Comparison of ENCODE assay signal across 16 cellular contexts in the genomic region with DNA sequence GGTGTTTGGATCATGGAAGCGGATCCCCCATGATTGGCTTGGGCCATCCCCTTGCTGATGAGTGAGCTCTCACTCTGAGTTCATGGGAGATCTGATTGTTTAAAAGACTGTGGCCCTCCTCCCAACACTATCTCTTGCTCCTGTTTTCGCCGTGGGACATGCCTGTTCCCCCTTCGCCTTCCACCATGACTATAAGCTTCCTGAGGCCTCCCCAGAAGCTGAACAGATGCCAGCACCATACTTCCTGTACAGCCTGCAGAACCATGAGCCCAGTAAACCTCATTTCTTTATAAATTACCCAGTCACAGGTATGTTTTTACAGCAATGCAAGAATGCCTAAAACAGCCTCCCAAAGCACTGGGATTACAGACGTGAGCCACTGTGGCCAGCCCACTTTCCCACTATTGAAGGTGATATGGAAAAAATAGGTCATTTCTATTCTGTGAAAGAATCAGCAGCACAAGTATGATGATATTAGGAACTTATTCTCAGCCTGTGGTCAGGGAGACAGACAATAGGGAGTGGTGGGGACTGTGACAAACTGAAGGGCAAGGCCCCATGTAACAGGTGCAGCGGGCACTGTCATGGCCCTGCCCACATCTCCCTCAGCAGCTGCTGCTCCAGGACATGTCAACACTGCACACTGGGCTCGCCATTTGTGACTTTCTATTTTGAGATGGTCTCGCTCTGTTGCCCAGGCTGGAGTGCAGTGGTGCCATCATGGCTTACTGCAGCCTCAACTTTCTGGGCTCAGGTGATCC. TPM values are rescaled to one million over a fixed set of nuclear protein-coding genes. Genes with fewer than 3 reads are reported as not detected.
DNase-seq lines count a peak whose midpoint lies in the region; ATAC-seq and TF ChIP-seq lines count a peak whose summit lies in the region.
"Had no signal": no experiment of that assay in that cellular context is flagged by ENCODE, and none has a peak within 500 bp of the region (broad histone marks: within the 10 kb centered on the region; RNA-seq: fewer than 3 reads in every experiment).

No MANE protein-coding gene starts in this region.

- H2AFZ ChIP-seq in IMR-90 (replicated peaks; ENCODE audit: low read length, poor library complexity) = no peak overlapping the region

- TF ChIP-seq CTCF in IMR-90 (conservative IDR thresholded peaks at IDR 0.05; ENCODE audit: low read depth, low read length) = no peak

- H3K4me3 Mint-ChIP-seq in T-helper 1 cell treated with Interleukin-12 subunit alpha and Interleukin-12 subunit beta and Interleukin-4 antibody, amounts not matched to agents 30 μg/mL and 1 μg/mL, for 36 hours = peak overlapping the region; percentile 17
- peak overlapping the region; percentile 54 for H3K4me3 Mint-ChIP-seq in activated naive CD8-positive, alpha-beta T cell
- H3K4me3 Mint-ChIP-seq in natural killer cell treated with Interleukin-12 subunit alpha and Interleukin-12 subunit beta and Interleukin-15 and Interleukin-18, amount 100 ng/mL, for 72 hours = peak overlapping the region; percentile 41
- H3K4me3 Mint-ChIP-seq: brain, HFFc6 had no signal

- H3K4me1 Mint-ChIP-seq in T-helper 1 cell treated with Interleukin-12 subunit alpha and Interleukin-12 subunit beta and Interleukin-4 antibody, amounts not matched to agents 30 μg/mL and 1 μg/mL, for 36 hours (ENCODE audit: low read depth) = peaks cover 48% of the 10 kb centered on the region
- peaks cover 68% of the 10 kb centered on the region for H3K4me1 Mint-ChIP-seq in activated naive CD8-positive, alpha-beta T cell (ENCODE audit: low read depth)
- peaks cover 39 to 48% of the 10 kb centered on the region in 2 donors for H3K4me1 Mint-ChIP-seq in natural killer cell treated with Interleukin-12 subunit alpha and Interleukin-12 subunit beta and Interleukin-15 and Interleukin-18, amount 100 ng/mL, for 72 hours (ENCODE audit: low read depth in 2 of 2)

- no peak overlapping the region for H2BK15ac ChIP-seq in IMR-90 (ENCODE audit: low read depth, low read length)

- no peak overlapping the region for H3K4me2 ChIP-seq in IMR-90 (ENCODE audit: low read depth, low read length)

- H3K27ac ChIP-seq in IMR-90 (ENCODE audit: insufficient read depth, low read length) = no peak overlapping the region
- H3K27ac ChIP-seq: 22Rv1 had no signal

- TF ChIP-seq POLR2A in IMR-90 (IDR thresholded peaks at IDR 0.05; ENCODE audit: low read depth, low read length) = no peak

- DNase-seq in T-helper 1 cell (no peak), IMR-90 (no peak), NCI-H2081 (lab: John Stamatoyannopoulos, UW) (no peak), NCI-H1105 (lab: John Stamatoyannopoulos, UW) (no peak)
- no peak for DNase-seq in natural killer cell treated with Interleukin-12 subunit alpha and Interleukin-12 subunit beta and Interleukin-15 and Interleukin-18, amount 100 ng/mL, for 72 hours (ENCODE audit: low spot score)
- no peak for DNase-seq in activated effector memory CD4-positive, alpha-beta T cell treated with Interleukin-2 at 50 U/mL for 16 hours
- DNase-seq: HFFc6; hippocampal formation; mucosa of descending colon; NCI-H1092 treated with DMSO at 0.1 percent for 48 hours; NCI-H226; stimulated activated CD4-positive, alpha-beta T cell treated with anti-CD3 and anti-CD28 coated beads, Interleukin-12 subunit alpha, Interleukin-12 subunit beta, amount 100 ng/mL, for 4 hours had no signal

- peaks cover 14% of the 10 kb centered on the region for H3K4me1 ChIP-seq in IMR-90 (ENCODE audit: control insufficient read depth, insufficient read depth, low read length)

- no peak overlapping the region for H2BK120ac ChIP-seq in IMR-90 (ENCODE audit: low read depth, low read length)

- no peak overlapping the region for H3K4me3 ChIP-seq in IMR-90 (ENCODE audit: insufficient read depth, low read depth, low read length)
- H3K4me3 ChIP-seq: mucosa of descending colon had no signal

- no peak overlapping the region for H2BK20ac ChIP-seq in IMR-90 (ENCODE audit: low read depth, low read length)

- H4K8ac ChIP-seq in IMR-90 (ENCODE audit: low read depth in 2 of 2, low read length in 2 of 2) = no peak overlapping the region

- no peaks in the 10 kb centered on the region for H3K27me3 ChIP-seq in IMR-90 (ENCODE audit: control insufficient read depth, insufficient read depth, low read length)

- no peak for TF ChIP-seq RAD21 in IMR-90 (IDR thresholded peaks at IDR 0.05; ENCODE audit: low read length)

- H3K79me1 ChIP-seq in IMR-90 (ENCODE audit: low read depth in 1 of 2, low read length in 2 of 2) = no peaks in the 10 kb centered on the region

- H2AK9ac ChIP-seq in IMR-90 (replicated peaks; ENCODE audit: low read depth, low read length, poor library complexity) = no peak overlapping the region

- H3K27ac Mint-ChIP-seq in T-helper 1 cell treated with Interleukin-12 subunit alpha and Interleukin-12 subunit beta and Interleukin-4 antibody, amounts not matched to agents 30 μg/mL and 1 μg/mL, for 36 hours = peak overlapping the region; percentile 80
- H3K27ac Mint-ChIP-seq in activated naive CD8-positive, alpha-beta T cell = peak overlapping the region; percentile 95
- peak overlapping the region; percentile 23 to 87 for H3K27ac Mint-ChIP-seq in natural killer cell treated with Interleukin-12 subunit alpha and Interleukin-12 subunit beta and Interleukin-15 and Interleukin-18, amount 100 ng/mL, for 72 hours

- no peaks in the 10 kb centered on the region for H3K9me3 ChIP-seq in IMR-90 (ENCODE audit: control insufficient read depth, insufficient read depth, low read length)
- H3K9me3 ChIP-seq: mucosa of descending colon had no signal

- no peak overlapping the region for H4K5ac ChIP-seq in IMR-90 (ENCODE audit: low read depth, low read length)

- dilution Hi-C loops in IMR-90 (cut with HindIII; ENCODE audit: low sequenced_read_pairs, unreplicated experiment) = no loop called here

- H3K14ac ChIP-seq in IMR-90 (replicated peaks; ENCODE audit: low read depth, low read length) = no peak overlapping the region

- peak overlapping the region; percentile 7; the same call in 1 of the 2 replicates for H4K91ac ChIP-seq in IMR-90 (ENCODE audit: insufficient read depth, low read depth, low read length)

- ATAC-seq in IMR-90 (ENCODE audit: low read depth) = no peak
- ATAC-seq in natural killer cell treated with Interleukin-12 subunit alpha and Interleukin-12 subunit beta and Interleukin-15 and Interleukin-18, amount 100 ng/mL, for 72 hours = no peak

- no peak overlapping the region for H3K23ac ChIP-seq in IMR-90 (ENCODE audit: low read depth, low read length)

- 95% methylated on average over 3 of the region's 8 CpGs; no CpG with 5 or more reads in 1 of the 2 experiments for WGBS in IMR-90 (ENCODE audit: extremely low coverage in 2 of 2, insufficient read length in 1 of 2), 2 experiments

- H3K56ac ChIP-seq in IMR-90 (ENCODE audit: extremely low read depth, insufficient read depth, low read length) = no peak overlapping the region

- CTCF ChIA-PET in IMR-90 (lab: Yijun Ruan, JAX) = no interaction called here

- no peaks in the 10 kb centered on the region; the same call in 1 of the 2 replicates for H3K9me1 ChIP-seq in IMR-90 (ENCODE audit: insufficient read depth, low read length)

- H3K18ac ChIP-seq in IMR-90 (ENCODE audit: low read depth, low read length) = no peak overlapping the region

- H3K4ac ChIP-seq in IMR-90 (ENCODE audit: low read depth, low read length) = no peak overlapping the region

- H3K36me3 Mint-ChIP-seq in T-helper 1 cell treated with Interleukin-12 subunit alpha and Interleukin-12 subunit beta and Interleukin-4 antibody, amounts not matched to agents 30 μg/mL and 1 μg/mL, for 36 hours (ENCODE audit: low read depth) = peaks cover 13% of the 10 kb centered on the region
- H3K36me3 Mint-ChIP-seq in activated naive CD8-positive, alpha-beta T cell = peaks cover 3% of the 10 kb centered on the region
- no peaks in the 10 kb centered on the region for H3K36me3 Mint-ChIP-seq in natural killer cell treated with Interleukin-12 subunit alpha and Interleukin-12 subunit beta and Interleukin-15 and Interleukin-18, amount 100 ng/mL, for 72 hours
- H3K36me3 Mint-ChIP-seq: brain had no signal

- H4K20me1 ChIP-seq in IMR-90 (ENCODE audit: insufficient read depth, low read length) = no peaks in the 10 kb centered on the region

- no peak overlapping the region for H2BK5ac ChIP-seq in IMR-90 (ENCODE audit: low read depth, low read length, poor library complexity, severe bottlenecking)

- in situ Hi-C loops in IMR-90 (cut with MboI; ENCODE audit: low sequenced_read_pairs) = no loop called here

- no peak overlapping the region for H3K9ac ChIP-seq in IMR-90 (ENCODE audit: low read depth, low read length)

- H3K36me3 ChIP-seq in IMR-90 (ENCODE audit: control insufficient read depth, insufficient read depth, low read length) = no peaks in the 10 kb centered on the region

- BruUV-seq in IMR-90 (replicated peaks; lab: Mats Ljungman, UMichigan) = no TSS peak

- no peaks in the 10 kb centered on the region for H3K27me3 Mint-ChIP-seq in T-helper 1 cell treated with Interleukin-12 subunit alpha and Interleukin-12 subunit beta and Interleukin-4 antibody, amounts not matched to agents 30 μg/mL and 1 μg/mL, for 36 hours (ENCODE audit: low read depth)
- no peaks in the 10 kb centered on the region for H3K27me3 Mint-ChIP-seq in activated naive CD8-positive, alpha-beta T cell
- no peaks in the 10 kb centered on the region for H3K27me3 Mint-ChIP-seq in natural killer cell treated with Interleukin-12 subunit alpha and Interleukin-12 subunit beta and Interleukin-15 and Interleukin-18, amount 100 ng/mL, for 72 hours
- H3K27me3 Mint-ChIP-seq: brain had no signal

- POLR2A ChIA-PET in IMR-90 (lab: Charles Lee; ENCODE audit: unreplicated experiment) = no interaction called here

- H3K9me3 Mint-ChIP-seq in T-helper 1 cell treated with Interleukin-12 subunit alpha and Interleukin-12 subunit beta and Interleukin-4 antibody, amounts not matched to agents 30 μg/mL and 1 μg/mL, for 36 hours = peaks cover 5% of the 10 kb centered on the region
- H3K9me3 Mint-ChIP-seq in activated naive CD8-positive, alpha-beta T cell (ENCODE audit: low read depth) = peaks cover 4% of the 10 kb centered on the region
- peaks cover 3% of the 10 kb centered on the region for H3K9me3 Mint-ChIP-seq in natural killer cell treated with Interleukin-12 subunit alpha and Interleukin-12 subunit beta and Interleukin-15 and Interleukin-18, amount 100 ng/mL, for 72 hours
- H3K9me3 Mint-ChIP-seq: HFFc6 had no signal

- intact Hi-C loops in IMR-90 (cut with micrococcal nuclease) = no loop called here

- H2AK5ac ChIP-seq in IMR-90 (ENCODE audit: low read depth, low read length) = 0 out of 2 replicates have a peak overlapping the region, but pooled peaks have one; percentile 34

RNA-seq across cellular contexts. Expression of a gene that starts 33.7 kb away (rescaled TPM):
- total RNA-seq in IMR-90 (2012; rRNA removed) = 96.9 and 113 TPM in 2 replicates
- polyA plus RNA-seq in IMR-90 (2012; rRNA removed) = 203 and 206 TPM in 2 replicates
- polyA plus RNA-seq in IMR-90 (2012; cell fraction: cytosol; rRNA removed) = 126 and 616 TPM in 2 replicates
- polyA plus RNA-seq in IMR-90 (2012; cell fraction: nucleus; rRNA removed; ENCODE audit: low replicate concordance) = 97.8 and 160 TPM in 2 replicates
- 100 to 1,000 TPM; 112 to 191 TPM for total RNA-seq in natural killer cell treated with Interleukin-12 subunit alpha and Interleukin-12 subunit beta and Interleukin-15 and Interleukin-18, amount 100 ng/mL, for 72 hours

RNA-seq across cellular contexts. Expression of a gene that starts 47.8 kb away (rescaled TPM):
- 8.6 and 10.0 TPM in 2 replicates for total RNA-seq in IMR-90 (2012; rRNA removed)
- 11.8 and 13.0 TPM in 2 replicates for polyA plus RNA-seq in IMR-90 (2012; rRNA removed)
- 9.3 and 14.5 TPM in 2 replicates for polyA plus RNA-seq in IMR-90 (2012; cell fraction: cytosol; rRNA removed)
- polyA plus RNA-seq in IMR-90 (2012; cell fraction: nucleus; rRNA removed; ENCODE audit: low replicate concordance) = 7.9 and 13.2 TPM in 2 replicates
- total RNA-seq in natural killer cell treated with Interleukin-12 subunit alpha and Interleukin-12 subunit beta and Interleukin-15 and Interleukin-18, amount 100 ng/mL, for 72 hours = 1 to 10 TPM in 1 of 2 donors, under 1 TPM in 1; 0.43 to 1.1 TPM
